In the genomic region with DNA sequence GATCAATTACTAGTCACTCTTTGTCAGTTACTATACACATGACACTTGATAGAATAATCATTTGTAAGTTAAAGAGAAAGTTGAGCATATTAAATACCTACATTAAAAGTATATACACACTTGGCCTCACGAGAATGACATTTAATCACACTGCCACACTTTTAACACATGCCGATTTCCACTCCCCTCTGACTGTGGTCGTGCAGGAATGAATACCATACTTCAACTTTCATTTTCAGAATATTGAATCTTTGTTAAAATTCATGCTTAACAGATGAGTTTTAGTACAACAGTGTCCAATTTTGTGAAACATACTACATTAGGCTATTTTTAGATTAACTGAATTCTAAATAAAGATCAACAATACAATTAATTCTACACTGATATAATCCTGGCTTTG, we compare ENCODE assay signal across 24 cellular contexts.
DNase-seq lines count a peak whose midpoint lies in the region; ATAC-seq and TF ChIP-seq lines count a peak whose summit lies in the region.
"Had no signal": no experiment of that assay in that cellular context is flagged by ENCODE, and none has a peak within 500 bp of the region (broad histone marks: within the 10 kb centered on the region; RNA-seq: fewer than 3 reads in every experiment).

No MANE protein-coding gene starts in this region.

- intact Hi-C loops in mucosa of descending colon (cut with DNase I, micrococcal nuclease): no loop called here

- no peak overlapping the region for H2AK5ac ChIP-seq in trophoblast cell (ENCODE audit: low read length)

- H3K9me3 ChIP-seq in adipocyte (ENCODE audit: control insufficient read depth, low read length): no peaks in the 10 kb centered on the region
- H3K9me3 ChIP-seq in trophoblast cell (ENCODE audit: insufficient read depth, low read depth, low read length): no peaks in the 10 kb centered on the region
- H3K9me3 ChIP-seq in mucosa of descending colon: no peaks in the 10 kb centered on the region
- H3K9me3 ChIP-seq: SJCRH30, thoracic aorta had no signal

- peaks cover 16% of the 10 kb centered on the region for H3K36me3 ChIP-seq in adipocyte (ENCODE audit: control insufficient read depth, insufficient read depth, low read length, severe bottlenecking)
- peaks cover 2 to 6% of the 10 kb centered on the region in 2 experiments for H3K36me3 ChIP-seq in trophoblast cell (ENCODE audit: control insufficient read depth in 1 of 2, insufficient read depth in 2 of 2, low read length in 2 of 2)
- no peaks in the 10 kb centered on the region for H3K36me3 ChIP-seq in mucosa of descending colon (ENCODE audit: low read depth)
- H3K36me3 ChIP-seq: thoracic aorta had no signal

- H3K4me1 ChIP-seq in adipocyte (ENCODE audit: control insufficient read depth, insufficient read depth, low read length) (peaks cover 74% of the 10 kb centered on the region), trophoblast cell (ENCODE audit: control insufficient read depth in 1 of 2, insufficient read depth in 2 of 2, low read length in 2 of 2) (peaks cover 0 to 4% of the 10 kb centered on the region in 2 experiments), mucosa of descending colon (ENCODE audit: low read depth) (peaks cover 8% of the 10 kb centered on the region)

- no peak overlapping the region for H4K8ac ChIP-seq in trophoblast cell (ENCODE audit: low read depth, low read length)

- H3K27me3 ChIP-seq in adipocyte (replicated peaks; ENCODE audit: control insufficient read depth, insufficient read depth, low read length): no peaks in the 10 kb centered on the region
- no peaks in the 10 kb centered on the region for H3K27me3 ChIP-seq in trophoblast cell (ENCODE audit: insufficient read depth, low read length)
- H3K27me3 ChIP-seq: SJCRH30 had no signal

- H2BK5ac ChIP-seq in trophoblast cell (ENCODE audit: low read depth, low read length, poor library complexity): no peak overlapping the region

- no peaks in the 10 kb centered on the region for H3K9me3 Mint-ChIP-seq in activated naive CD4-positive, alpha-beta T cell treated with anti-CD3 and anti-CD28 coated beads, Interleukin-2, amount 50 U/mL, for 72 hours
- H3K9me3 Mint-ChIP-seq: activated naive CD4-positive, alpha-beta T cell treated with anti-CD3 and anti-CD28 coated beads, Interleukin-2, amount 50 U/mL, for 24 hours; H9 had no signal

- peak overlapping the region; percentile 64 for H3K4me3 ChIP-seq in adipocyte (ENCODE audit: low read length)
- no peak overlapping the region for H3K4me3 ChIP-seq in trophoblast cell (ENCODE audit: low read depth, low read length)
- H3K4me3 ChIP-seq in mucosa of descending colon: no peak overlapping the region
- H3K4me3 ChIP-seq: SJCRH30, thoracic aorta had no signal

- H3K79me2 ChIP-seq in trophoblast cell (ENCODE audit: control insufficient read depth, insufficient read depth, low read length, poor library complexity): peaks cover 3% of the 10 kb centered on the region

- no peak overlapping the region for H2BK120ac ChIP-seq in trophoblast cell (ENCODE audit: insufficient read depth, low read length, poor library complexity)

- no peak overlapping the region for H3K27ac ChIP-seq in trophoblast cell (ENCODE audit: low read depth, low read length)
- H3K27ac ChIP-seq: SJCRH30, thoracic aorta had no signal

- H2AFZ ChIP-seq in trophoblast cell (ENCODE audit: insufficient read depth, low read length, poor library complexity): no peak overlapping the region

- H3K27ac Mint-ChIP-seq in activated naive CD4-positive, alpha-beta T cell treated with anti-CD3 and anti-CD28 coated beads, Interleukin-2, amount 50 U/mL, for 72 hours: no peak overlapping the region
- H3K27ac Mint-ChIP-seq: activated naive CD4-positive, alpha-beta T cell treated with anti-CD3 and anti-CD28 coated beads, Interleukin-2, amount 50 U/mL, for 24 hours had no signal

- H3K79me1 ChIP-seq in trophoblast cell (ENCODE audit: low read length): no peaks in the 10 kb centered on the region

- H3K4me2 ChIP-seq in trophoblast cell (ENCODE audit: low read length): no peak overlapping the region

- H3K14ac ChIP-seq in trophoblast cell (ENCODE audit: low read length): no peak overlapping the region

- TF ChIP-seq CTCF in mucosa of descending colon (IDR thresholded peaks at IDR 0.05): no peak

- H3K4ac ChIP-seq in trophoblast cell (ENCODE audit: low read depth, low read length): peak overlapping the region; percentile 52

- H4K12ac ChIP-seq in trophoblast cell (ENCODE audit: low read depth, low read length): no peak overlapping the region

- ATAC-seq in mucosa of descending colon: no peak
- ATAC-seq in activated naive CD4-positive, alpha-beta T cell treated with anti-CD3 and anti-CD28 coated beads, Interleukin-2, amount 50 U/mL, for 72 hours: no peak
- ATAC-seq: Panc1 had no signal

- H4K91ac ChIP-seq in trophoblast cell (ENCODE audit: low read depth, low read length): no peak overlapping the region

- H3K18ac ChIP-seq in trophoblast cell (ENCODE audit: low read length): no peak overlapping the region

- DNase-seq in AG20443 (ENCODE audit: low spot score) (peak; percentile 39), EH (ENCODE audit: low read depth) (peak; percentile 59), adipocyte (ENCODE audit: low read depth) (peak; percentile 39), trophoblast cell (no peak), islet precursor cell (no peak), mucosa of descending colon (no peak)
- DNase-seq in activated naive CD4-positive, alpha-beta T cell treated with anti-CD3 and anti-CD28 coated beads, Interleukin-2, amount 50 U/mL, for 72 hours (ENCODE audit: low spot score in 2 of 2): no peak
- DNase-seq: aorta; DMS79; glutamatergic neuron; H9; KG1; mammary epithelial cell; MM.1S; NCI-H1436; NCI-H2107; NCI-H510A treated with DMSO at 0.1 percent for 48 hours; occipital lobe; SJCRH30; stimulated activated CD4-positive, alpha-beta T cell treated with anti-CD3 and anti-CD28 coated beads, Interleukin-4, amount 100 ng/mL, for 1 hour; stimulated activated naive CD4-positive, alpha-beta T cell had no signal

- WGBS in trophoblast cell (ENCODE audit: extremely low coverage, insufficient coverage, insufficient read length): no CpG with 5 or more reads among the region's 3 CpGs

- no peak overlapping the region for H3K23ac ChIP-seq in trophoblast cell (ENCODE audit: low read length)

- peaks cover 12 to 43% of the 10 kb centered on the region in 2 donors for H3K36me3 Mint-ChIP-seq in activated naive CD4-positive, alpha-beta T cell treated with anti-CD3 and anti-CD28 coated beads, Interleukin-2, amount 50 U/mL, for 72 hours

- peak overlapping the region; percentile 56 for H3K9ac ChIP-seq in adipocyte (ENCODE audit: low read length)
- H3K9ac ChIP-seq in trophoblast cell (ENCODE audit: low read length): no peak overlapping the region

- H2BK12ac ChIP-seq in trophoblast cell (ENCODE audit: low read length): no peak overlapping the region

Comparison
In these comparisons a context has a peak if more than half of its experiments do, and no peak if none do; other contexts are left out.
1. DNase-seq: peak in AG20443 (single experiment), EH (single experiment) and adipocyte (single experiment); none in trophoblast cell (0 of 2), islet precursor cell (single experiment), mucosa of descending colon (0 of 3) and activated naive CD4-positive, alpha-beta T cell treated with anti-CD3 and anti-CD28 coated beads, Interleukin-2, amount 50 U/mL, for 72 hours (0 of 2).